In the genomic region with DNA sequence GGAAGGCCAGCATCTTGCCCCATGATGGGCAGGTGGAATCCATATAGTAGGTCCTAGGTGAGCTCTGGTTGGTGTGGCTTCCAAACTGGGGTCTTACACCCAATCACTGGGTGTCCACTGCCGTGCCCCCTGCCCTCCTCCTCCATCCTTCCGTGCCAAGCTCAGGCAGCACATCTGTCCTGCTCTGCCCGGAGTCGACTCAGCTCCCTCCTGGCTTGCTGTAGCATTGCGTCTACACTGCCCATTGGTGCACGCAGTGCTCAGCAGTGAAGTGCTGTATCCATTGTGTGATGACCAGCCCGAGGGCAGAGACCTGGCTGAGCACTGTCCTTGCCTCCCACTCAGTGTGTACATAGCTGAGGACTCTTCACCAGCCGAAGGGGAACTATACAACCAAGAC, we compare ENCODE assay signal across 10 cellular contexts.
"Had no signal": no experiment of that assay in that cellular context is flagged by ENCODE, and none has a peak within 500 bp of the region (broad histone marks: within the 10 kb centered on the region; RNA-seq: fewer than 3 reads in every experiment).

No MANE protein-coding gene starts in this region.

- H3K36me3 Mint-ChIP-seq: activated naive CD8-positive, alpha-beta T cell treated with anti-CD3 and anti-CD28 coated beads for 36 hours had no signal

- H3K27me3 Mint-ChIP-seq: activated CD4-positive, alpha-beta T cell treated with anti-CD3 and anti-CD28 coated beads, Interleukin-2, amount 10 ng/mL, durations not matched to agents 7 days and 5 days; activated naive CD8-positive, alpha-beta T cell treated with anti-CD3 and anti-CD28 coated beads for 36 hours had no signal

- H3K4me3 ChIP-seq: lung, skin epidermis, upper lobe of left lung had no signal

- H3K27me3 ChIP-seq: upper lobe of left lung had no signal

- H3K4me1 Mint-ChIP-seq: activated CD4-positive, alpha-beta T cell treated with anti-CD3 and anti-CD28 coated beads, Interleukin-2, amount 10 ng/mL, durations not matched to agents 7 days and 5 days; activated naive CD8-positive, alpha-beta T cell treated with anti-CD3 and anti-CD28 coated beads for 36 hours had no signal

- ATAC-seq: esophagus mucosa had no signal

- H3K9me3 ChIP-seq: upper lobe of left lung had no signal

- H3K36me3 ChIP-seq: upper lobe of left lung had no signal

- DNase-seq: activated CD4-positive, alpha-beta T cell treated with anti-CD3 and anti-CD28 coated beads, Interleukin-2, amount 10 ng/mL, durations not matched to agents 7 days and 5 days; activated CD8-positive, alpha-beta memory T cell treated with anti-CD3 and anti-CD28 coated beads, Interleukin-2, amount 50 U/mL, for 48 hours; activated gamma-delta T cell treated with Interleukin-2 at 50 U/mL for 16 hours; activated naive CD8-positive, alpha-beta T cell treated with anti-CD3 and anti-CD28 coated beads for 36 hours; stimulated activated CD4-positive, alpha-beta T cell treated with anti-CD3 and anti-CD28 coated beads, Interleukin-4, amount 100 ng/mL, for 24 hours; stimulated activated naive CD4-positive, alpha-beta T cell treated with Interleukin-2 at 50 U/mL for 16 hours had no signal

- H3K4me3 Mint-ChIP-seq: activated CD4-positive, alpha-beta T cell treated with anti-CD3 and anti-CD28 coated beads, Interleukin-2, amount 10 ng/mL, durations not matched to agents 7 days and 5 days; activated naive CD8-positive, alpha-beta T cell treated with anti-CD3 and anti-CD28 coated beads for 36 hours had no signal

- H3K27ac Mint-ChIP-seq: activated CD4-positive, alpha-beta T cell treated with anti-CD3 and anti-CD28 coated beads, Interleukin-2, amount 10 ng/mL, durations not matched to agents 7 days and 5 days; activated naive CD8-positive, alpha-beta T cell treated with anti-CD3 and anti-CD28 coated beads for 36 hours had no signal

- H3K27ac ChIP-seq: skin epidermis, upper lobe of left lung had no signal
